Comparison of ENCODE assay signal across 8 cellular contexts in the genomic region with DNA sequence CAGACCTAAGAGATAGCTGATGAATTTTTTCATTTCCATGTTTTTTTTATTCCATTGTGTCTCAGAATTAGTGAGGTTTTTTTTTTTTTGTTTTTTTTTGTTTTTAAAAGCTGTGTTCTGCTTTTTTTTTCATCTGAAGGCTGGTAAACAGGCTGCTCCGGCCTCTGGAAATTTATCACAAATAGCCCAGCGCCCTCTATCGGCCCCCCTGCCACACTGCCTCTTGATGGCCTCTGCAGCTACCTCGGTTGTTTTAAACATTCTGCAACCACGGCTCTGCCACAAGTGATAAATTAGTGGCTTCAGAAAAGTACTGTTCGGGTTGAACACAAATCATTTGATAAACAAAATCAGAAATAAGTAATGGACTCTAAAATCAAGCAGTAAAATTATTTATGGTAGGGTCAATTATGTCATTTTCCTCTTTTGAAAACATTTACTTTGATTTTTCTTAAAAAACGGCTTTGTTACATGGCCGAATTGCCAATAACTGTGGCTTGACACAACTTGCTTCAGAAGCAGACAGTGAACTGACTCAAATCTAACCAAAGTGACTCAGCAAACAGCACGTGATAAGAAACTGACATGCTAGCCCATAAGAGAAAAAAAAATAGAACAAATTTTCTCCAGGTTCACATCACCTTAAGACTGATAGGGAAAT.
DNase-seq lines count a peak whose midpoint lies in the region; ATAC-seq, FAIRE-seq and TF ChIP-seq lines count a peak whose summit lies in the region.

No MANE protein-coding gene starts in this region.

- in situ Hi-C loops in astrocyte of the spinal cord (cut with HindIII; ENCODE audit: low sequenced_read_pairs): no loop called here

- FAIRE-seq in D721Med (lab: Jason Lieb, UNC): no peak

- peak; percentile 75 for TF ChIP-seq CTCF in D721Med (IDR thresholded peaks at IDR 0.05; ENCODE audit: insufficient read depth, missing control alignments)
- peak; percentile 86 for TF ChIP-seq CTCF in astrocyte of the spinal cord (IDR thresholded peaks at IDR 0.05; ENCODE audit: low read depth, low read length)

- ATAC-seq in GM21447 (IDR thresholded peaks at IDR 0.05; ENCODE audit: unreplicated experiment) (peak; percentile 69), GM18873 (IDR thresholded peaks at IDR 0.05; ENCODE audit: low FRiP score, unreplicated experiment) (no peak)

- DNase-seq in D721Med (ENCODE audit: insufficient read length, low spot score) (no peak), LHCN-M2 (ENCODE audit: low read depth) (peak; percentile 59), SW480 (ENCODE audit: low spot score) (peak; percentile 33), astrocyte of the spinal cord (ENCODE audit: low read depth, low spot score) (peak; percentile 33), iPS-NIHi7 (ENCODE audit: extremely low spot score) (peak; percentile 81)
- peak; percentile 36 to 40 for DNase-seq in stimulated activated CD4-positive, alpha-beta T cell treated with anti-CD3 and anti-CD28 coated beads, Interleukin-15, amount 100 ng/mL, for 48 hours (ENCODE audit: low read depth in 2 of 2)

- no peak overlapping the region for H3K4me3 ChIP-seq in astrocyte of the spinal cord (ENCODE audit: low read depth, low read length)
